Comparison of ENCODE assay signal across 9 cellular contexts in genomic region chr6:13908955-13909381, GRCh38. TPM values are rescaled to one million over a fixed set of nuclear protein-coding genes. Genes with fewer than 3 reads are reported as not detected.
DNase-seq lines count a peak whose midpoint lies in the region; ATAC-seq and TF ChIP-seq lines count a peak whose summit lies in the region.
"Had no signal": no experiment of that assay in that cellular context is flagged by ENCODE, and none has a peak within 500 bp of the region (broad histone marks: within the 10 kb centered on the region; RNA-seq: fewer than 3 reads in every experiment).

No MANE protein-coding gene starts in this region.

- TF ChIP-seq CTCF in epithelial cell of proximal tubule (conservative IDR thresholded peaks at IDR 0.05; ENCODE audit: low read depth, low read length): peak; percentile 82

- CTCF ChIA-PET in naive thymus-derived CD4-positive, alpha-beta T cell (lab: Charles Lee): interaction anchor here (0.7 to 1.7 kb wide), 9 partner anchors 9 to 257 kb away, joined by 3 to 8 read pairs (median 5); no protein-coding TSS in a partner anchor

- H3K4me3 ChIP-seq in epithelial cell of proximal tubule (ENCODE audit: low read depth, low read length): no peak overlapping the region
- no peak overlapping the region for H3K4me3 ChIP-seq in naive thymus-derived CD4-positive, alpha-beta T cell (ENCODE audit: low read length)

- H3K36me3 ChIP-seq in naive thymus-derived CD4-positive, alpha-beta T cell (ENCODE audit: control insufficient read depth in 2 of 3, insufficient read depth in 3 of 3, low read length in 3 of 3): no peaks in the 10 kb centered on the region

- H3K36me3 Mint-ChIP-seq in naive thymus-derived CD4-positive, alpha-beta T cell: no peaks in the 10 kb centered on the region
- H3K36me3 Mint-ChIP-seq: activated naive CD8-positive, alpha-beta T cell had no signal

- H3K4me3 Mint-ChIP-seq in naive thymus-derived CD4-positive, alpha-beta T cell: no peak overlapping the region
- H3K4me3 Mint-ChIP-seq: activated naive CD8-positive, alpha-beta T cell had no signal

- H3K27me3 Mint-ChIP-seq in naive thymus-derived CD4-positive, alpha-beta T cell: peaks cover 24 to 51% (median 39%) of the 10 kb centered on the region in 5 donors

- no peak overlapping the region for H3K27ac Mint-ChIP-seq in naive thymus-derived CD4-positive, alpha-beta T cell
- H3K27ac Mint-ChIP-seq: activated naive CD8-positive, alpha-beta T cell had no signal

- peak; percentile 8 for DNase-seq in DMS79 (lab: John Stamatoyannopoulos, UW)
- DNase-seq in HK-2 (ENCODE audit: unreplicated experiment): peak; percentile 32
- peak; percentile 89 for DNase-seq in NCI-H69 (lab: John Stamatoyannopoulos, UW)
- peak; percentile 26 to 41 for DNase-seq in activated CD4-positive, alpha-beta T cell treated with anti-CD3 and anti-CD28 coated beads, Interleukin-2, amount 50 U/mL, for 48 hours
- DNase-seq in epithelial cell of proximal tubule (ENCODE audit: low read depth): no peak
- DNase-seq in naive thymus-derived CD4-positive, alpha-beta T cell: peak in 7 of 9 donors; percentile 22 to 56 (median 36)

- H3K27ac ChIP-seq in naive thymus-derived CD4-positive, alpha-beta T cell (ENCODE audit: low read depth, low read length): no peak overlapping the region

- POLR2A ChIA-PET in naive thymus-derived CD4-positive, alpha-beta T cell (lab: Charles Lee): no interaction called here

- ATAC-seq in naive thymus-derived CD4-positive, alpha-beta T cell: peak; percentile 92
- ATAC-seq in GM21360 (IDR thresholded peaks at IDR 0.05; ENCODE audit: unreplicated experiment) (no peak), GM21825 (IDR thresholded peaks at IDR 0.05; ENCODE audit: unreplicated experiment) (no peak)

- no peaks in the 10 kb centered on the region for H3K9me3 ChIP-seq in naive thymus-derived CD4-positive, alpha-beta T cell (ENCODE audit: control insufficient read depth in 2 of 3, low read length in 3 of 3)

- H3K4me1 Mint-ChIP-seq in naive thymus-derived CD4-positive, alpha-beta T cell: peaks cover 0 to 8% (median 3%) of the 10 kb centered on the region in 7 donors

- peaks cover 0 to 5% of the 10 kb centered on the region in 2 donors for H3K4me1 ChIP-seq in naive thymus-derived CD4-positive, alpha-beta T cell (ENCODE audit: control insufficient read depth in 2 of 2, insufficient read depth in 2 of 2, low read length in 2 of 2)

- intact Hi-C loops in naive thymus-derived CD4-positive, alpha-beta T cell (cut with micrococcal nuclease): loop anchor here (1.0 to 10.0 kb wide), 7 partner anchors 114 to 1716 kb away; no protein-coding TSS in a partner anchor

- H3K27me3 ChIP-seq in naive thymus-derived CD4-positive, alpha-beta T cell (ENCODE audit: control insufficient read depth in 2 of 2, insufficient read depth in 2 of 2, low read length in 2 of 2): no peaks in the 10 kb centered on the region

- H3K9me3 Mint-ChIP-seq in naive thymus-derived CD4-positive, alpha-beta T cell: no peaks in the 10 kb centered on the region

RNA-seq across cellular contexts. Expression of gene RNF182, which starts 15.8 kb away (rescaled TPM):
- total RNA-seq in epithelial cell of proximal tubule: 15.6 and 19.1 TPM in 2 replicates
- total RNA-seq in naive thymus-derived CD4-positive, alpha-beta T cell: not detected
- not detected for polyA plus RNA-seq in naive thymus-derived CD4-positive, alpha-beta T cell

Comparison
In these comparisons a context has a peak if more than half of its experiments do, and no peak if none do; other contexts are left out.
1. RNA of gene RNF182, which starts 15.8 kb away (total RNA-seq): 15.6 to 19.1 TPM in epithelial cell of proximal tubule; not detected in naive thymus-derived CD4-positive, alpha-beta T cell; every median in the first group is over 10 times any median in the second.